In genomic region chr6:35498407-35499045, GRCh38 we compare ENCODE assay signal across 9 cellular contexts. TPM values are rescaled to one million over a fixed set of nuclear protein-coding genes. Genes with fewer than 3 reads are reported as not detected.
DNase-seq lines count a peak whose midpoint lies in the region; ATAC-seq, FAIRE-seq and TF ChIP-seq lines count a peak whose summit lies in the region.
"Had no signal": no experiment of that assay in that cellular context is flagged by ENCODE, and none has a peak within 500 bp of the region (broad histone marks: within the 10 kb centered on the region; RNA-seq: fewer than 3 reads in every experiment).

No MANE protein-coding gene starts in this region.

- intact Hi-C loops in heart left ventricle (cut with DNase I) (no loop called here), cardiac septum (cut with DNase I) (no loop called here)

- H3K36me3 ChIP-seq in heart left ventricle (no peaks in the 10 kb centered on the region), lung (ENCODE audit: control insufficient read depth in 2 of 2, insufficient read depth in 2 of 2, low read length in 2 of 2) (no peaks in the 10 kb centered on the region), upper lobe of left lung (no peaks in the 10 kb centered on the region)

- peaks cover 0 to 60% (median 0%) of the 10 kb centered on the region in 9 donors for H3K27me3 ChIP-seq in heart left ventricle
- H3K27me3 ChIP-seq in lung (ENCODE audit: control insufficient read depth, insufficient read depth), result no peaks in the 10 kb centered on the region
- H3K27me3 ChIP-seq in upper lobe of left lung, result peaks cover 0 to 12% (median 4%) of the 10 kb centered on the region in 4 donors

- H3K4me1 ChIP-seq in heart left ventricle, result peaks cover 0 to 54% (median 28%) of the 10 kb centered on the region in 12 donors
- H3K4me1 ChIP-seq in lung (ENCODE audit: control insufficient read depth in 2 of 2, insufficient read depth in 2 of 2, low read length in 2 of 2), result peaks cover 0 to 27% of the 10 kb centered on the region in 2 donors
- peaks cover 26 to 48% (median 36%) of the 10 kb centered on the region in 4 donors for H3K4me1 ChIP-seq in upper lobe of left lung

- TF ChIP-seq POLR2A in heart left ventricle (IDR thresholded peaks at IDR 0.05) (no peak), upper lobe of left lung (IDR thresholded peaks at IDR 0.05) (no peak)

- H3K27ac ChIP-seq in heart left ventricle (peak overlapping the region; percentile 86 to 100 (median 93)), lung (ENCODE audit: low read depth in 1 of 2, low read length in 1 of 2) (peak overlapping the region; percentile 34 to 38), upper lobe of left lung (peak overlapping the region; percentile 94 to 97 (median 95))

- no peaks in the 10 kb centered on the region for H3K9me3 ChIP-seq in heart left ventricle
- H3K9me3 ChIP-seq in lung (ENCODE audit: control insufficient read depth in 2 of 2, insufficient read depth in 1 of 2, low read length in 1 of 2), result no peaks in the 10 kb centered on the region
- H3K9me3 ChIP-seq in upper lobe of left lung, result no peaks in the 10 kb centered on the region

- no peak for DNase-seq in heart left ventricle
- no peak for DNase-seq in cardiac septum (ENCODE audit: low spot score)
- no peak for DNase-seq in astrocyte of the cerebellum (ENCODE audit: low read depth)
- DNase-seq in lung (ENCODE audit: low spot score), result no peak
- DNase-seq in upper lobe of left lung, result no peak
- no peak for DNase-seq in frontal cortex (ENCODE audit: low spot score in 2 of 2)

- FAIRE-seq in frontal cortex (lab: Jason Lieb, UNC), result no peak
- FAIRE-seq: G401.6 had no signal

- ATAC-seq in heart left ventricle, result peak in 1 of 4 donors; percentile 1
- no peak for ATAC-seq in lung (ENCODE audit: insufficient read depth, low FRiP score)
- ATAC-seq in upper lobe of left lung (ENCODE audit: low FRiP score in 2 of 2), result no peak
- no peak for ATAC-seq in GM18858 (IDR thresholded peaks at IDR 0.05; ENCODE audit: unreplicated experiment)
- no peak for ATAC-seq in GM21717 (IDR thresholded peaks at IDR 0.05; ENCODE audit: unreplicated experiment)

- WGBS in heart left ventricle, 4 donors, result 43 to 50% (median 48%) methylated on average over 12 to 15 of the region's 15 CpGs
- 40 to 44% methylated on average over 15 of the region's 15 CpGs for WGBS in lung, 2 donors
- 31 to 49% methylated on average over 11 to 15 of the region's 15 CpGs for WGBS in upper lobe of left lung, 2 donors

- no peak for TF ChIP-seq EP300 in upper lobe of left lung (IDR thresholded peaks at IDR 0.05)

- in situ Hi-C loops in astrocyte of the cerebellum (cut with HindIII; ENCODE audit: low sequenced_read_pairs), result no loop called here

- H3K4me3 ChIP-seq in heart left ventricle (peak overlapping the region; percentile 66 to 97 (median 84)), astrocyte of the cerebellum (ENCODE audit: low read depth, low read length) (peak overlapping the region; percentile 61), lung (no peak overlapping the region), upper lobe of left lung (peak overlapping the region; percentile 4 to 95 (median 84))

- no peak for TF ChIP-seq CTCF in heart left ventricle (IDR thresholded peaks at IDR 0.05)
- TF ChIP-seq CTCF in astrocyte of the cerebellum (IDR thresholded peaks at IDR 0.05; ENCODE audit: low read depth, low read length, missing control alignments), result no peak
- no peak for TF ChIP-seq CTCF in lung (IDR thresholded peaks at IDR 0.05; ENCODE audit: control extremely low read depth, extremely low read depth)
- no peak for TF ChIP-seq CTCF in upper lobe of left lung (IDR thresholded peaks at IDR 0.05)

RNA-seq across cellular contexts. Expression of gene TEAD3, which starts 1.6 kb away (rescaled TPM):
- total RNA-seq in heart left ventricle, result 10 to 100 TPM; 25.8 to 54.3 (median 37.1) TPM
- polyA plus RNA-seq in heart left ventricle, result 10 to 100 TPM; 26.6 to 34.1 TPM
- total RNA-seq in cardiac septum, result 63.3 TPM
- 10 to 100 TPM; 19.2 to 20.7 TPM for total RNA-seq in lung
- polyA plus RNA-seq in lung, result 10 to 100 TPM; 15.0 to 17.8 TPM
- 10 to 100 TPM; 19.0 to 28.2 (median 21.2) TPM for total RNA-seq in upper lobe of left lung
- 0.41 TPM for total RNA-seq in frontal cortex

RNA-seq across cellular contexts. Expression of gene TULP1, which starts 14.2 kb away (rescaled TPM):
- total RNA-seq in heart left ventricle, result not detected
- under 1 TPM in 1 of 2 donors, not detected in 1; 0.15 TPM for polyA plus RNA-seq in heart left ventricle
- total RNA-seq in cardiac septum, result not detected
- total RNA-seq in lung, result 1 to 10 TPM in 1 of 2 donors, not detected in 1; 2.6 TPM
- under 1 TPM; 0.05 to 0.26 TPM for polyA plus RNA-seq in lung
- total RNA-seq in upper lobe of left lung, result not detected
- not detected for total RNA-seq in frontal cortex

RNA-seq across cellular contexts. Expression of gene RPL10A, which starts 30.3 kb away (rescaled TPM):
- total RNA-seq in heart left ventricle (100 to 1,000 TPM; 472 to 700 (median 532) TPM), cardiac septum (432 TPM), lung (1,000 to 10,000 TPM; 1,164 to 1,688 TPM), upper lobe of left lung (1,000 to 10,000 TPM in 2 of 6 donors, 100 to 1,000 TPM in 4; 474 to 1,092 (median 918) TPM), frontal cortex (1,604 TPM)
- polyA plus RNA-seq in heart left ventricle (1,000 to 10,000 TPM in 1 of 2 donors, 100 to 1,000 TPM in 1; 356 to 1,412 TPM), lung (1,000 to 10,000 TPM in 1 of 2 donors, 100 to 1,000 TPM in 1; 986 to 1,885 TPM)

RNA-seq across cellular contexts. Expression of gene FANCE, which starts 46.4 kb away (rescaled TPM):
- total RNA-seq in heart left ventricle, result 1 to 10 TPM; 2.1 to 4.6 (median 3.8) TPM
- 1 to 10 TPM; 1.3 to 3.6 TPM for polyA plus RNA-seq in heart left ventricle
- total RNA-seq in cardiac septum, result 2.9 TPM
- 1 to 10 TPM; 6.4 to 7.3 TPM for total RNA-seq in lung
- 1 to 10 TPM; 3.1 to 6.1 TPM for polyA plus RNA-seq in lung
- total RNA-seq in upper lobe of left lung, result 10 to 100 TPM in 3 of 6 donors, 1 to 10 TPM in 3; 6.1 to 13.3 (median 9.3) TPM
- 14.3 TPM for total RNA-seq in frontal cortex

Comparison
In these comparisons a context has a peak if more than half of its experiments do, and no peak if none do; other contexts are left out.
1. H3K27ac ChIP-seq: peak in every context shown above with its lines; median percentile 95 in upper lobe of left lung; 93 in heart left ventricle; 36 in lung.
2. RNA of gene TEAD3, which starts 1.6 kb away (total RNA-seq): 63.3 TPM in cardiac septum (single experiment), 25.8 to 54.3 TPM in heart left ventricle, 19.0 to 28.2 TPM in upper lobe of left lung and 19.2 to 20.7 TPM in lung; 0.41 TPM in frontal cortex (single experiment); every median in the first group is over 10 times any median in the second.